In the genomic region with DNA sequence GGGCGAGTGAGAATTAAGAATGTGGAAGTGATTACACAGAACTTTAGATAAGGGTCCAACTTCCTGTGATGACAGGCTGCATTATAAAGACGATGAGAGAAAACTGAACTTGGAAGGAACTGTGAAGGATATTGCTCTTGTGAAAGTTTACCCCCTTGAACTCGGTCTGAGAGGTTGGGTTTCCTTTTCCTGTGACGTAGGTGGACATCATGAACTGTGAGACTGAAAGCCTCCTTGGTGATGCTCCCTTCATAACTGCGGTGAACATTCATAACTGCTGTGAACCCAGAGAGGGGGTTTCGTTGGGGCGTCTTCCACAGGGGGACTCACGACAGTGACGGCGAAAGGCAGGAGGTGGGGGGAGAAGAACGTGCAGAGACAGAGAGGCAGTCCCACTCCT, we compare ENCODE assay signal across 1 cellular context.
TF ChIP-seq lines count a peak whose summit lies in the region.

No MANE protein-coding gene starts in this region.

TF ChIP-seq in GM12878, 131 proteins besides CTCF, POLR2A, EP300 and RAD21 (continued from another document):
- TF ChIP-seq HDAC6 (IDR thresholded peaks at IDR 0.05; ENCODE audit: unreplicated experiment) (no peak), POLR2AphosphoS5 (IDR thresholded peaks at IDR 0.05; ENCODE audit: low read length) (no peak), ETV6 (conservative IDR thresholded peaks at IDR 0.05 in 1 of 2, IDR thresholded peaks at IDR 0.05 in 1 of 2; ENCODE audit: borderline replicate concordance in 1 of 2, low read depth in 1 of 2) (peak in 1 of 2 experiments; percentile 84; a peak in 2 of 4 replicates), TCF7 (IDR thresholded peaks at IDR 0.05; ENCODE audit: borderline replicate concordance) (no peak), JUNB (IDR thresholded peaks at IDR 0.05) (peak; percentile 56; the same call in 1 of the 2 replicates), SKIL (IDR thresholded peaks at IDR 0.05; ENCODE audit: low read depth, poor library complexity, severe bottlenecking) (no peak), MAX (IDR thresholded peaks at IDR 0.05; ENCODE audit: low read depth, low read length) (no peak), SREBF2 (IDR thresholded peaks at IDR 0.05; ENCODE audit: low read length) (no peak), RBBP5 (conservative IDR thresholded peaks at IDR 0.05) (no peak), ZNF24 (IDR thresholded peaks at IDR 0.05) (no peak), HCFC1 (IDR thresholded peaks at IDR 0.05; ENCODE audit: low read length) (no peak), TCF12 (IDR thresholded peaks at IDR 0.05; ENCODE audit: low read depth, low read length) (no peak), NR2F1 (conservative IDR thresholded peaks at IDR 0.05) (peak; percentile 53), NBN (IDR thresholded peaks at IDR 0.05) (no peak), CBFB (IDR thresholded peaks at IDR 0.05; ENCODE audit: low read depth) (no peak), PKNOX1 (IDR thresholded peaks at IDR 0.05) (no peak), ZNF622 (IDR thresholded peaks at IDR 0.05) (no peak), DPF2 (IDR thresholded peaks at IDR 0.05) (no peak), FOS (IDR thresholded peaks at IDR 0.05; ENCODE audit: borderline replicate concordance, extremely low read depth, insufficient read length) (no peak), CREM (IDR thresholded peaks at IDR 0.05; ENCODE audit: low read depth) (peak; percentile 82), POU2F2 (IDR thresholded peaks at IDR 0.05; ENCODE audit: borderline replicate concordance, low read depth, low read length) (0 out of 3 replicates have a peak, but pooled peaks have one; percentile 29), REST (IDR thresholded peaks at IDR 0.05; ENCODE audit: low read depth, low read length) (no peak), MTA3 (IDR thresholded peaks at IDR 0.05; ENCODE audit: borderline replicate concordance, low read length) (no peak), RAD51 (IDR thresholded peaks at IDR 0.05) (no peak), TARDBP (IDR thresholded peaks at IDR 0.05; ENCODE audit: borderline replicate concordance) (no peak), ELK1 (IDR thresholded peaks at IDR 0.05; ENCODE audit: low read depth, low read length) (no peak), TBL1XR1 (IDR thresholded peaks at IDR 0.05; ENCODE audit: low read depth, low read length) (no peak), IKZF1 (conservative IDR thresholded peaks at IDR 0.05) (peak; percentile 40; the same call in 1 of the 2 replicates), BCL11A (IDR thresholded peaks at IDR 0.05; ENCODE audit: low read depth, low read length) (0 out of 2 replicates have a peak, but pooled peaks have one; percentile 6), ZNF384 (IDR thresholded peaks at IDR 0.05; ENCODE audit: borderline replicate concordance, low read depth, low read length) (no peak), BMI1 (IDR thresholded peaks at IDR 0.05; ENCODE audit: borderline replicate concordance) (no peak), SMARCA5 (IDR thresholded peaks at IDR 0.05) (no peak), CREB1 (IDR thresholded peaks at IDR 0.05; ENCODE audit: low read depth) (peak; percentile 80), SMC3 (IDR thresholded peaks at IDR 0.05; ENCODE audit: borderline replicate concordance, low read length) (no peak), FOXM1 (IDR thresholded peaks at IDR 0.05; ENCODE audit: low read depth, low read length) (no peak), USF2 (IDR thresholded peaks at IDR 0.05; ENCODE audit: borderline replicate concordance, low read depth, low read length) (no peak), MYB (IDR thresholded peaks at IDR 0.05; ENCODE audit: borderline replicate concordance, low read depth, low read length) (no peak), EED (IDR thresholded peaks at IDR 0.05; ENCODE audit: low read depth) (peak; percentile 50), SIX5 (IDR thresholded peaks at IDR 0.05; ENCODE audit: low read depth, low read length, severe bottlenecking) (no peak), MEF2A (IDR thresholded peaks at IDR 0.05; ENCODE audit: insufficient read depth, low read depth, low read length) (no peak), CHD2 (IDR thresholded peaks at IDR 0.05; ENCODE audit: borderline replicate concordance, low read depth, low read length) (no peak), PAX8 (IDR thresholded peaks at IDR 0.05) (no peak), IRF3 (IDR thresholded peaks at IDR 0.05) (no peak), EGR1 (IDR thresholded peaks at IDR 0.05; ENCODE audit: borderline replicate concordance in 1 of 2, low read depth in 2 of 2, low read length in 2 of 2) (no peak), GABPA (IDR thresholded peaks at IDR 0.05; ENCODE audit: low read depth) (peak; percentile 75; the same call in 1 of the 2 replicates), ZNF207 (IDR thresholded peaks at IDR 0.05; ENCODE audit: borderline replicate concordance) (no peak), SPI1 (IDR thresholded peaks at IDR 0.05; ENCODE audit: borderline replicate concordance, insufficient read depth, low read depth, low read length) (peak; percentile 39; the same call in 1 of the 2 replicates)
- TF ChIP-seq, protein P1, sequence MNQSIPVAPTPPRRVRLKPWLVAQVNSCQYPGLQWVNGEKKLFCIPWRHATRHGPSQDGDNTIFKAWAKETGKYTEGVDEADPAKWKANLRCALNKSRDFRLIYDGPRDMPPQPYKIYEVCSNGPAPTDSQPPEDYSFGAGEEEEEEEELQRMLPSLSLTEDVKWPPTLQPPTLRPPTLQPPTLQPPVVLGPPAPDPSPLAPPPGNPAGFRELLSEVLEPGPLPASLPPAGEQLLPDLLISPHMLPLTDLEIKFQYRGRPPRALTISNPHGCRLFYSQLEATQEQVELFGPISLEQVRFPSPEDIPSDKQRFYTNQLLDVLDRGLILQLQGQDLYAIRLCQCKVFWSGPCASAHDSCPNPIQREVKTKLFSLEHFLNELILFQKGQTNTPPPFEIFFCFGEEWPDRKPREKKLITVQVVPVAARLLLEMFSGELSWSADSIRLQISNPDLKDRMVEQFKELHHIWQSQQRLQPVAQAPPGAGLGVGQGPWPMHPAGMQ (IDR thresholded peaks at IDR 0.05; ENCODE audit: borderline replicate concordance), result no peak
- TF ChIP-seq, protein P2, sequence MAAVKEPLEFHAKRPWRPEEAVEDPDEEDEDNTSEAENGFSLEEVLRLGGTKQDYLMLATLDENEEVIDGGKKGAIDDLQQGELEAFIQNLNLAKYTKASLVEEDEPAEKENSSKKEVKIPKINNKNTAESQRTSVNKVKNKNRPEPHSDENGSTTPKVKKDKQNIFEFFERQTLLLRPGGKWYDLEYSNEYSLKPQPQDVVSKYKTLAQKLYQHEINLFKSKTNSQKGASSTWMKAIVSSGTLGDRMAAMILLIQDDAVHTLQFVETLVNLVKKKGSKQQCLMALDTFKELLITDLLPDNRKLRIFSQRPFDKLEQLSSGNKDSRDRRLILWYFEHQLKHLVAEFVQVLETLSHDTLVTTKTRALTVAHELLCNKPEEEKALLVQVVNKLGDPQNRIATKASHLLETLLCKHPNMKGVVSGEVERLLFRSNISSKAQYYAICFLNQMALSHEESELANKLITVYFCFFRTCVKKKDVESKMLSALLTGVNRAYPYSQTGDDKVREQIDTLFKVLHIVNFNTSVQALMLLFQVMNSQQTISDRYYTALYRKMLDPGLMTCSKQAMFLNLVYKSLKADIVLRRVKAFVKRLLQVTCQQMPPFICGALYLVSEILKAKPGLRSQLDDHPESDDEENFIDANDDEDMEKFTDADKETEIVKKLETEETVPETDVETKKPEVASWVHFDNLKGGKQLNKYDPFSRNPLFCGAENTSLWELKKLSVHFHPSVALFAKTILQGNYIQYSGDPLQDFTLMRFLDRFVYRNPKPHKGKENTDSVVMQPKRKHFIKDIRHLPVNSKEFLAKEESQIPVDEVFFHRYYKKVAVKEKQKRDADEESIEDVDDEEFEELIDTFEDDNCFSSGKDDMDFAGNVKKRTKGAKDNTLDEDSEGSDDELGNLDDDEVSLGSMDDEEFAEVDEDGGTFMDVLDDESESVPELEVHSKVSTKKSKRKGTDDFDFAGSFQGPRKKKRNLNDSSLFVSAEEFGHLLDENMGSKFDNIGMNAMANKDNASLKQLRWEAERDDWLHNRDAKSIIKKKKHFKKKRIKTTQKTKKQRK (IDR thresholded peaks at IDR 0.05; ENCODE audit: low read depth, low read length), result no peak
